8 cellular contexts compared by ENCODE assay signal in the genomic region with DNA sequence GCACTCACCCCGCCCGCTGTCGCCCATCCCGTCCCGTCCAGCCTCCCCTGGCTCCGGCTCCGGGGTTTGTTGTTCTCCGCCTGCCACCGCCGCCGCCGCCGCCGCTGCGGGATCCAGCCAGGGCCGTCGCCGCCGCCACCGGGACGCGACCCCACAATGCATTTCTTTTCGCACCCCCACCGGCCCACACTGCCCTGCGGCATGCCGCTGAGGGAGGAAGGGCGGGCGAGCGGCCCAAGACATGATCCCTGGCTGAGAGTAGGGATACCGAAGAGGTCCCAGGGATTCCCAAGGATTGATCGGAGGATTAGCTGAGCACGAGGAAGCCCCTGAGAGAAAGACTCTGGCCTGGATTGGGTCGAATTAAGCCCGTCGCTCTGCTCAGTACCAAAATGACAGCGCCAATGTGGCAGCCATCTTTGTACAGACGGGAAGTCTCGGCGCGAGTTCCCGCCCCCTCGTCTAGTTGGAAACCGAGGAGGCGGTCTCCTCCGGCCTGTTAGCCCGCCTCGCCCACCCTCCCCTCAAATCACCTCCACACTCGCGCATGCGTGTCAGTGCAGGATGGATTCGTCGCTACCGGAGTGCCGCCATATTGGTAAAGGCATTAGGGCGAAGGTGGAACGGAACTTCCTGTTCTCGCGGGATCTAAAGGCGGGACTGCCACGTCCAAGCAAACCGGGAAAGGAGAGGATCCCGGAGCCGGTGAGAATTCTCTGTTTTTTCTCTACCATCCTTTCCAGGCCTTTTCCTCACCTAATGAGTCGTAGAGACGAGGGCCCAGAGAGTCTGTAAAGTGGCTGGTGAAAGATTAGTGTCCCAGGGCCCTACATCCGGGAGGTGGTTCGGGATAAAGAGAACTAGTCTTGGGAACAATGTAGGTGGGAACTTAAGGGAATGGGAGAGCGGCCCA. TPM values are rescaled to one million over a fixed set of nuclear protein-coding genes. Genes with fewer than 3 reads are reported as not detected.
DNase-seq lines count a peak whose midpoint lies in the region; ATAC-seq and TF ChIP-seq lines count a peak whose summit lies in the region.

RXRB (minus strand) TSS at position 432 of the 913 bp plus-strand sequence; CDS start at position 243, 189 bp downstream.
SLC39A7 (plus strand) TSS at position 634 of the 913 bp plus-strand sequence. CDS start 379 bp downstream, outside the sequence.

- H3K9ac ChIP-seq in BLaER1, result peak within 1 kb of the TSS; percentile 97

- H3K4me3 ChIP-seq in BLaER1, result peak within 1 kb of the TSS; percentile 85
- H3K4me3 ChIP-seq in left lung, result peak within 1 kb of the TSS; percentile 96

- H4K20me1 ChIP-seq in BLaER1, result peaks cover 45% of the 10 kb centered on the region

- H3K4me2 ChIP-seq in BLaER1, result peak within 1 kb of the TSS; percentile 100

- peak within 1 kb of the TSS; percentile 96 for H3K27ac ChIP-seq in BLaER1
- H3K27ac ChIP-seq in left lung, result peak within 1 kb of the TSS; percentile 95

- H3K9me3 ChIP-seq in BLaER1, result no peaks in the 10 kb centered on the region
- no peaks in the 10 kb centered on the region for H3K9me3 ChIP-seq in left lung

- H3K4me1 ChIP-seq in BLaER1 (peaks cover 56% of the 10 kb centered on the region), left lung (peaks cover 42 to 69% of the 10 kb centered on the region in 2 donors)

- DNase-seq in HK-2 (ENCODE audit: unreplicated experiment) (peak; percentile 99), NCI-H82 treated with DMSO at 0.1 percent for 48 hours (lab: John Stamatoyannopoulos, UW; ENCODE audit: unreplicated experiment) (peak; percentile 95), dermis blood vessel endothelial cell (peak; percentile 100), left lung (peak; percentile 99)
- DNase-seq in activated CD4-positive, alpha-beta T cell treated with anti-CD3 and anti-CD28 coated beads, Interleukin-2, amount 50 U/mL, for 48 hours, result peak; percentile 99
- DNase-seq in stimulated activated CD4-positive, alpha-beta T cell treated with anti-CD3 and anti-CD28 coated beads, Interleukin-2, amount 100 ng/mL, for 4 hours (ENCODE audit: low read depth), result peak; percentile 99

- H3K36me3 ChIP-seq in BLaER1 (peaks cover 52% of the 10 kb centered on the region), left lung (peaks cover 0 to 48% of the 10 kb centered on the region in 2 donors)

- no peak for TF ChIP-seq CTCF in left lung (IDR thresholded peaks at IDR 0.05)

- ATAC-seq in GM19372 (IDR thresholded peaks at IDR 0.05; ENCODE audit: low read depth, unreplicated experiment) (peak; percentile 64), left lung (peak; percentile 84)

- intact Hi-C loops in left lung (cut with DNase I), result no loop called here

- 0 out of 2 replicates have a peak, but pooled peaks cover under 1% of the 10 kb centered on the region for H3K27me3 ChIP-seq in BLaER1
- no peaks in the 10 kb centered on the region for H3K27me3 ChIP-seq in left lung

RNA-seq across cellular contexts. Expression of gene RXRB, which starts in this region (rescaled TPM):
- total RNA-seq in dermis blood vessel endothelial cell (26.6 and 27.9 TPM in 2 replicates), left lung (10 to 100 TPM; 35.4 to 37.1 TPM)

RNA-seq across cellular contexts. Expression of gene SLC39A7, which starts in this region (rescaled TPM):
- total RNA-seq in dermis blood vessel endothelial cell (93.6 and 99.4 TPM in 2 replicates), left lung (100 to 1,000 TPM; 131 to 149 TPM)

Comparison
In these comparisons a context has a peak if more than half of its experiments do, and no peak if none do; other contexts are left out.
1. Peak in every context shown above with its lines: DNase-seq, ATAC-seq, H3K4me3 ChIP-seq and H3K27ac ChIP-seq.